Comparison of ENCODE assay signal across 23 cellular contexts in the genomic region with DNA sequence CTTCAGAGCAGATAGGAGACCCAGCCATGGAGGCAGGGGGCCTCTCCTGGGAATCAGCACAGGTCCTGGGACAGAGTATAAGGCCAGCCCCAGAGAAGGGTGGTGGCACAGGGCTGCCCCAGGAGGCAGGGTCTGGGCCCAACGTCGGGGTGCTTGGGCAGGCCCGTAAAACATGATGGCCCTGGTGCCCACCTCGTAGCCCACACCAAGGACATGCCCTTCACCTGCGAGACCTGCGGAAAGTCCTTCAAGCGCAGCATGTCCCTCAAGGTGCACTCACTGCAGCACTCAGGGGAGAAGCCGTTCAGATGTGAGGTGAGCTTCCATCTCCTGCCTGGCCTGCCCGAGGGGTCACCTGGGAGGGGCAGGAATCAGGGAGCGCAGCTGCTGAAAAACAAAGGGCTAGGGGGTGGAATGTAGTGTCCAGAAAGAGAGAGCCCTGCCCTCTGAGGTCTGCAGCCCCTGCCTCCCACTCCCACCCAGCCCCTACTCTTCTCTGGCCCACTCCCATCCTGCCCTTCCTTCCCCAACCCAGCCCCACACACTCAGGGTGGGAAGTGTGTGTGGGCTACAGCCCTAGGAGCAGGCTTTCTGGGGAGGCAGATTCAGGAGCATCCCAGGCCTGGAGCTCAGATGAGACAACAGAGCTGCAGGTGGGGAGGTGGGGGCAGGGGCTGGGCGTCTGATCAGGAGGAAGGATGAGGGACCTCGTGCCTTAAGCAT. TPM values are rescaled to one million over a fixed set of nuclear protein-coding genes. Genes with fewer than 3 reads are reported as not detected.
"Had no signal": no experiment of that assay in that cellular context is flagged by ENCODE, and none has a peak within 500 bp of the region (broad histone marks: within the 10 kb centered on the region; RNA-seq: fewer than 3 reads in every experiment).

No MANE protein-coding gene starts in this region.

- H3K4me1 ChIP-seq: breast epithelium, lower lobe of right lung, pancreas had no signal

- H3K27me3 ChIP-seq: breast epithelium, heart left ventricle, pancreas, transverse colon had no signal

- H3K9me3 Mint-ChIP-seq: effector memory CD8-positive, alpha-beta T cell; immature natural killer cell; neural crest cell; T-cell had no signal

- H3K4me1 Mint-ChIP-seq: immature natural killer cell, neural crest cell, T-cell had no signal

- H3K4me3 ChIP-seq: breast epithelium, heart left ventricle, lower lobe of right lung, pancreas, transverse colon had no signal

- H3K9me3 ChIP-seq: breast epithelium, heart left ventricle, lower lobe of right lung, pancreas, transverse colon had no signal

- H3K36me3 Mint-ChIP-seq: immature natural killer cell, T-cell had no signal

- H3K27ac ChIP-seq: breast epithelium, epithelial cell of prostate, lower lobe of right lung, pancreas, transverse colon, VCaP had no signal

- ATAC-seq: heart left ventricle, left cardiac atrium, lower lobe of right lung, pancreas, T-cell had no signal

- FAIRE-seq: pancreas had no signal

- H3K36me3 ChIP-seq: breast epithelium, transverse colon had no signal

- DNase-seq: activated CD4-positive, alpha-beta T cell treated with anti-CD3 and anti-CD28 coated beads for 1 hour; activated CD4-positive, alpha-beta T cell treated with anti-CD3 and anti-CD28 coated beads, Interleukin-2, amount 50 U/mL, for 48 hours; activated naive CD4-positive, alpha-beta T cell; dermis blood vessel endothelial cell; effector memory CD8-positive, alpha-beta T cell; foreskin melanocyte; immature natural killer cell; left cardiac atrium; lower lobe of right lung; stimulated activated naive CD4-positive, alpha-beta T cell treated with Interleukin-2 at 50 U/mL for 16 hours; T-cell; T-helper 9 cell; transverse colon had no signal

- H3K4me3 Mint-ChIP-seq: effector memory CD8-positive, alpha-beta T cell; immature natural killer cell; neural crest cell; T-cell had no signal

- H3K27ac Mint-ChIP-seq: immature natural killer cell, T-cell had no signal

RNA-seq across cellular contexts. Expression of gene KLHL40, which starts 22.4 kb away (rescaled TPM):
- total RNA-seq: aorta, breast epithelium, fibroblast of lung, lower lobe of right lung, neural crest cell, pancreas, renal cortical epithelial cell, T-cell had no signal
- polyA plus RNA-seq: fibroblast of lung, immature natural killer cell had no signal

RNA-seq across cellular contexts. Expression of gene HHATL, which starts 39.6 kb away (rescaled TPM):
- total RNA-seq: aorta, cerebellum, dermis blood vessel endothelial cell, fibroblast of lung, neural crest cell, renal cortical epithelial cell, T-cell had no signal
- polyA plus RNA-seq: fibroblast of lung, immature natural killer cell had no signal
